Comparison of ENCODE assay signal across 1 cellular context in genomic region chr15:65862682-65863081, GRCh38.
TF ChIP-seq lines count a peak whose summit lies in the region.

No MANE protein-coding gene starts in this region.

TF ChIP-seq in HepG2, 621 proteins besides CTCF, POLR2A, EP300 and RAD21 (continued from another document and continues in another):
- TF ChIP-seq MNT (IDR thresholded peaks at IDR 0.05) (peak; percentile 74), SRF (IDR thresholded peaks at IDR 0.05; ENCODE audit: low read depth, low read length) (peak; percentile 75), MXI1 (IDR thresholded peaks at IDR 0.05; ENCODE audit: borderline replicate concordance, low read depth, low read length) (peak; percentile 63; the same call in 1 of the 3 replicates), RXRA (CRISPR knock-in tag; IDR thresholded peaks at IDR 0.05) (no peak), ATF4 (CRISPR knock-in tag; IDR thresholded peaks at IDR 0.05) (no peak), GTF2F1 (IDR thresholded peaks at IDR 0.05; ENCODE audit: low read length) (no peak), MAZ (IDR thresholded peaks at IDR 0.05; ENCODE audit: borderline replicate concordance, low read depth, low read length) (peak; percentile 31; the same call in 1 of the 2 replicates), MAZ (CRISPR knock-in tag; IDR thresholded peaks at IDR 0.05; ENCODE audit: low read depth) (no peak), MLXIP (CRISPR knock-in tag; IDR thresholded peaks at IDR 0.05; ENCODE audit: borderline replicate concordance) (no peak), DZIP1 (CRISPR knock-in tag; IDR thresholded peaks at IDR 0.05) (no peak), ZEB1 (IDR thresholded peaks at IDR 0.05; ENCODE audit: insufficient replicate concordance, low read depth) (no peak), EHMT2 (IDR thresholded peaks at IDR 0.05; ENCODE audit: borderline replicate concordance, low read depth, low read length) (no peak), HOXA5 (CRISPR knock-in tag; IDR thresholded peaks at IDR 0.05) (no peak), MBNL3 (CRISPR knock-in tag; conservative IDR thresholded peaks at IDR 0.05) (no peak), ZSCAN12 (CRISPR knock-in tag; IDR thresholded peaks at IDR 0.05) (no peak), HOMEZ (CRISPR knock-in tag; IDR thresholded peaks at IDR 0.05; ENCODE audit: low read depth) (peak; percentile 39; the same call in 1 of the 2 replicates), DMAP1 (CRISPR knock-in tag; IDR thresholded peaks at IDR 0.05) (0 out of 2 replicates have a peak, but pooled peaks have one; percentile 44), MXD4 (CRISPR knock-in tag; IDR thresholded peaks at IDR 0.05) (no peak), ZNF569 (CRISPR knock-in tag; IDR thresholded peaks at IDR 0.05; ENCODE audit: borderline replicate concordance) (no peak), ATF5 (CRISPR knock-in tag; IDR thresholded peaks at IDR 0.05; ENCODE audit: low read depth) (no peak), SMC3 (IDR thresholded peaks at IDR 0.05; ENCODE audit: low read length) (peak; percentile 45; the same call in 1 of the 2 replicates), HDAC2 (CRISPR knock-in tag; IDR thresholded peaks at IDR 0.05) (peak; percentile 40; the same call in 1 of the 2 replicates), ZNF567 (CRISPR knock-in tag; IDR thresholded peaks at IDR 0.05; ENCODE audit: borderline replicate concordance) (no peak), RCOR2 (CRISPR knock-in tag; IDR thresholded peaks at IDR 0.05) (peak; percentile 40; the same call in 1 of the 2 replicates), ZNF713 (CRISPR knock-in tag; IDR thresholded peaks at IDR 0.05) (0 out of 2 replicates have a peak, but pooled peaks have one; percentile 37), ZMYM4 (CRISPR knock-in tag; IDR thresholded peaks at IDR 0.05) (peak; percentile 66), NCOR1 (IDR thresholded peaks at IDR 0.05; ENCODE audit: borderline replicate concordance, low read length) (no peak), ELF1 (CRISPR knock-in tag; IDR thresholded peaks at IDR 0.05) (0 out of 2 replicates have a peak, but pooled peaks have one; percentile 19), ZNF263 (CRISPR knock-in tag; IDR thresholded peaks at IDR 0.05) (no peak), ZNF552 (CRISPR knock-in tag; IDR thresholded peaks at IDR 0.05; ENCODE audit: borderline replicate concordance) (no peak), RBM22 (optimal IDR thresholded peaks at IDR 0.05; ENCODE audit: low read length) (no peak), KDM6A (CRISPR knock-in tag; IDR thresholded peaks at IDR 0.05; ENCODE audit: low read depth) (no peak), ZNF644 (CRISPR knock-in tag; IDR thresholded peaks at IDR 0.05; ENCODE audit: low read depth) (peak; percentile 91), GABPB1 (CRISPR knock-in tag; IDR thresholded peaks at IDR 0.05) (0 out of 2 replicates have a peak, but pooled peaks have one; percentile 5), ZNF546 (CRISPR knock-in tag; conservative IDR thresholded peaks at IDR 0.05) (no peak), HMG20B (CRISPR knock-in tag; conservative IDR thresholded peaks at IDR 0.05) (no peak), SP5 (CRISPR knock-in tag; IDR thresholded peaks at IDR 0.05; ENCODE audit: borderline replicate concordance, low read depth) (peak; percentile 62; the same call in 1 of the 2 replicates), GATAD2A (CRISPR knock-in tag; IDR thresholded peaks at IDR 0.05) (peak; percentile 55; the same call in 1 of the 2 replicates), ZNF704 (CRISPR knock-in tag; IDR thresholded peaks at IDR 0.05; ENCODE audit: borderline replicate concordance) (no peak), HMGXB4 (CRISPR knock-in tag; IDR thresholded peaks at IDR 0.05; ENCODE audit: borderline replicate concordance in 1 of 2, low read depth in 1 of 2) (peak; percentile 39 to 50; a peak in 1 of 4 replicates), ZNF883 (CRISPR knock-in tag; IDR thresholded peaks at IDR 0.05; ENCODE audit: not compliant biosample characterization) (no peak), SP1 (IDR thresholded peaks at IDR 0.05) (no peak), SP1 (CRISPR knock-in tag; IDR thresholded peaks at IDR 0.05) (peak; percentile 49; the same call in 1 of the 2 replicates), ELF3 (CRISPR knock-in tag; IDR thresholded peaks at IDR 0.05) (0 out of 2 replicates have a peak, but pooled peaks have one; percentile 11), ZNF879 (CRISPR knock-in tag; IDR thresholded peaks at IDR 0.05) (no peak), ARID5B (CRISPR knock-in tag; IDR thresholded peaks at IDR 0.05) (peak; percentile 35; the same call in 1 of the 2 replicates)
